8 cellular contexts compared by ENCODE assay signal in genomic region chr12:56721721-56722120, GRCh38. TPM values are rescaled to one million over a fixed set of nuclear protein-coding genes. Genes with fewer than 3 reads are reported as not detected.
DNase-seq lines count a peak whose midpoint lies in the region; ATAC-seq and TF ChIP-seq lines count a peak whose summit lies in the region.
"Had no signal": no experiment of that assay in that cellular context is flagged by ENCODE, and none has a peak within 500 bp of the region (broad histone marks: within the 10 kb centered on the region; RNA-seq: fewer than 3 reads in every experiment).

No MANE protein-coding gene starts in this region.

- intact Hi-C loops in activated T-helper 2 cell treated with anti-CD3 and anti-CD28 coated beads, Interferon-gamma antibody, Interleukin-2, Interleukin-4, amounts not matched to agents 10 μg/mL and 5 μg/mL and 100 μg/mL, durations not matched to agents 14 hours and 24 hours and 36 hours (cut with micrococcal nuclease) = no loop called here
- intact Hi-C loops in naive thymus-derived CD4-positive, alpha-beta T cell (cut with micrococcal nuclease) = loop anchor here in 1 of 2 donors (10.0 kb wide), 1 partner anchor 803 kb away; the partner anchor contains the start of genes DDIT3 and MBD6

- no peak overlapping the region; the same call in 1 of the 2 replicates for H3K27ac ChIP-seq in GM23338 (ENCODE audit: low read depth)
- H3K27ac ChIP-seq in naive thymus-derived CD4-positive, alpha-beta T cell (ENCODE audit: low read depth, low read length) = peak overlapping the region; percentile 87

- H3K4me1 Mint-ChIP-seq in GM23338 = peaks cover 63% of the 10 kb centered on the region
- H3K4me1 Mint-ChIP-seq in activated T-helper 2 cell treated with anti-CD3 and anti-CD28 coated beads, Interferon-gamma antibody, Interleukin-2, Interleukin-4, amounts not matched to agents 10 μg/mL and 5 μg/mL and 100 μg/mL, durations not matched to agents 14 hours and 24 hours and 36 hours (ENCODE audit: low read depth) = peaks cover 55% of the 10 kb centered on the region
- H3K4me1 Mint-ChIP-seq in naive thymus-derived CD4-positive, alpha-beta T cell = peaks cover 60 to 75% (median 69%) of the 10 kb centered on the region in 7 donors

- peaks cover 73% of the 10 kb centered on the region for H3K79me2 ChIP-seq in GM23338 (replicated peaks; ENCODE audit: insufficient read depth)

- TF ChIP-seq CTCF in GM23338 (conservative IDR thresholded peaks at IDR 0.05; ENCODE audit: low read depth in 2 of 2) = no peak

- peaks cover 17% of the 10 kb centered on the region for H3K27me3 Mint-ChIP-seq in GM23338 (ENCODE audit: insufficient read depth, low read depth, poor library complexity)
- no peaks in the 10 kb centered on the region for H3K27me3 Mint-ChIP-seq in activated T-helper 2 cell treated with anti-CD3 and anti-CD28 coated beads, Interferon-gamma antibody, Interleukin-2, Interleukin-4, amounts not matched to agents 10 μg/mL and 5 μg/mL and 100 μg/mL, durations not matched to agents 14 hours and 24 hours and 36 hours (ENCODE audit: low read depth)
- H3K27me3 Mint-ChIP-seq in naive thymus-derived CD4-positive, alpha-beta T cell = no peaks in the 10 kb centered on the region

- H3K4me2 ChIP-seq in GM23338 = peak overlapping the region; percentile 99

- H3K27me3 ChIP-seq in GM23338 (ENCODE audit: insufficient read depth) = no peaks in the 10 kb centered on the region
- H3K27me3 ChIP-seq in naive thymus-derived CD4-positive, alpha-beta T cell (ENCODE audit: control insufficient read depth in 2 of 2, insufficient read depth in 2 of 2, low read length in 2 of 2) = no peaks in the 10 kb centered on the region
- H3K27me3 ChIP-seq: thyroid gland had no signal

- H3K9me2 ChIP-seq in GM23338 (ENCODE audit: insufficient read depth) = peaks cover 5% of the 10 kb centered on the region; the same call in 1 of the 2 replicates

- 0 out of 2 replicates have a peak, but pooled peaks cover 23% of the 10 kb centered on the region for H3F3A ChIP-seq in GM23338 (replicated peaks; ENCODE audit: low read depth)

- H3K9me3 ChIP-seq in naive thymus-derived CD4-positive, alpha-beta T cell (ENCODE audit: control insufficient read depth in 2 of 3, low read length in 3 of 3) = no peaks in the 10 kb centered on the region
- H3K9me3 ChIP-seq: thyroid gland had no signal

- CTCF ChIA-PET in naive thymus-derived CD4-positive, alpha-beta T cell (lab: Charles Lee) = interaction anchor here (0.6 kb wide), 1 partner anchor 18 kb away, joined by 4 read pairs; no protein-coding TSS in a partner anchor

- H4K20me1 ChIP-seq in GM23338 (replicated peaks; ENCODE audit: insufficient read depth) = peaks cover 55% of the 10 kb centered on the region

- DNase-seq in GM23338 (ENCODE audit: low spot score) = no peak
- no peak for DNase-seq in activated T-helper 2 cell treated with anti-CD3 and anti-CD28 coated beads, Interferon-gamma antibody, Interleukin-2, Interleukin-4, amounts not matched to agents 10 μg/mL and 5 μg/mL and 100 μg/mL, durations not matched to agents 14 hours and 24 hours and 36 hours (ENCODE audit: low spot score)
- no peak for DNase-seq in naive thymus-derived CD4-positive, alpha-beta T cell
- DNase-seq in NCI-H526 (lab: John Stamatoyannopoulos, UW) = no peak

- POLR2A ChIA-PET in naive thymus-derived CD4-positive, alpha-beta T cell (lab: Charles Lee) = interaction anchor here (1.0 to 2.7 kb wide), 4 partner anchors 33 to 91 kb away, joined by 3 to 15 read pairs (median 6); partner anchors contain the start of genes ATP5F1B, BAZ2A and PTGES3

- peak overlapping the region; percentile 98 for H3K4me3 Mint-ChIP-seq in GM23338
- H3K4me3 Mint-ChIP-seq in activated T-helper 2 cell treated with anti-CD3 and anti-CD28 coated beads, Interferon-gamma antibody, Interleukin-2, Interleukin-4, amounts not matched to agents 10 μg/mL and 5 μg/mL and 100 μg/mL, durations not matched to agents 14 hours and 24 hours and 36 hours (ENCODE audit: low read depth) = peak overlapping the region; percentile 96
- peak overlapping the region; percentile 17 to 99 (median 96) for H3K4me3 Mint-ChIP-seq in naive thymus-derived CD4-positive, alpha-beta T cell

- peaks cover 38% of the 10 kb centered on the region for H3K36me3 ChIP-seq in GM23338 (ENCODE audit: insufficient read depth)
- peaks cover 3 to 49% (median 16%) of the 10 kb centered on the region in 3 experiments for H3K36me3 ChIP-seq in naive thymus-derived CD4-positive, alpha-beta T cell (ENCODE audit: control insufficient read depth in 2 of 3, insufficient read depth in 3 of 3, low read length in 3 of 3)

- H2AFZ ChIP-seq in GM23338 = no peak overlapping the region

- no peak for ATAC-seq in GM23338
- no peak for ATAC-seq in naive thymus-derived CD4-positive, alpha-beta T cell
- ATAC-seq in HG02885 (IDR thresholded peaks at IDR 0.05; ENCODE audit: poor library complexity, unreplicated experiment) = no peak
- ATAC-seq in HG03159 (IDR thresholded peaks at IDR 0.05; ENCODE audit: unreplicated experiment) = no peak

- H3K27ac Mint-ChIP-seq in GM23338 = peak overlapping the region; percentile 74; the same call in 1 of the 2 replicates
- H3K27ac Mint-ChIP-seq in activated T-helper 2 cell treated with anti-CD3 and anti-CD28 coated beads, Interferon-gamma antibody, Interleukin-2, Interleukin-4, amounts not matched to agents 10 μg/mL and 5 μg/mL and 100 μg/mL, durations not matched to agents 14 hours and 24 hours and 36 hours = peak overlapping the region; percentile 65
- H3K27ac Mint-ChIP-seq in naive thymus-derived CD4-positive, alpha-beta T cell = peak overlapping the region in 7 of 9 donors; percentile 68 to 94 (median 82)

- H3K4me1 ChIP-seq in GM23338 (ENCODE audit: insufficient read depth) = peaks cover 57% of the 10 kb centered on the region
- peaks cover 54 to 56% of the 10 kb centered on the region in 2 donors for H3K4me1 ChIP-seq in naive thymus-derived CD4-positive, alpha-beta T cell (ENCODE audit: control insufficient read depth in 2 of 2, insufficient read depth in 2 of 2, low read length in 2 of 2)

- H3K4me3 ChIP-seq in GM23338 = peak overlapping the region; percentile 93
- no peak overlapping the region for H3K4me3 ChIP-seq in naive thymus-derived CD4-positive, alpha-beta T cell (ENCODE audit: low read length)
- H3K4me3 ChIP-seq: thyroid gland had no signal

- H3K9me3 Mint-ChIP-seq in GM23338 = no peaks in the 10 kb centered on the region; the same call in 2 of the 3 replicates
- H3K9me3 Mint-ChIP-seq in activated T-helper 2 cell treated with anti-CD3 and anti-CD28 coated beads, Interferon-gamma antibody, Interleukin-2, Interleukin-4, amounts not matched to agents 10 μg/mL and 5 μg/mL and 100 μg/mL, durations not matched to agents 14 hours and 24 hours and 36 hours = no peaks in the 10 kb centered on the region
- no peaks in the 10 kb centered on the region for H3K9me3 Mint-ChIP-seq in naive thymus-derived CD4-positive, alpha-beta T cell

- H3K36me3 Mint-ChIP-seq in GM23338 (ENCODE audit: low read depth) = peaks cover 74% of the 10 kb centered on the region
- peaks cover 81% of the 10 kb centered on the region for H3K36me3 Mint-ChIP-seq in activated T-helper 2 cell treated with anti-CD3 and anti-CD28 coated beads, Interferon-gamma antibody, Interleukin-2, Interleukin-4, amounts not matched to agents 10 μg/mL and 5 μg/mL and 100 μg/mL, durations not matched to agents 14 hours and 24 hours and 36 hours (ENCODE audit: low read depth)
- peaks cover 0 to 55% (median 22%) of the 10 kb centered on the region in 5 donors for H3K36me3 Mint-ChIP-seq in naive thymus-derived CD4-positive, alpha-beta T cell

TF ChIP-seq in GM23338, 12 proteins besides CTCF, POLR2A, EP300 and RAD21 (continues in another document):
- TF ChIP-seq STAT1 (IDR thresholded peaks at IDR 0.05; ENCODE audit: unreplicated experiment) = no peak
- TF ChIP-seq EZH2phosphoT487 (IDR thresholded peaks at IDR 0.05; ENCODE audit: unreplicated experiment) = no peak
- TF ChIP-seq EZH2 (IDR thresholded peaks at IDR 0.05; ENCODE audit: low read depth, unreplicated experiment) = no peak

RNA-seq across cellular contexts. Expression of gene NACA, which starts 3.4 kb away (rescaled TPM):
- total RNA-seq in GM23338 (2014; rRNA removed; shearing (Covaris generic)) = 1,081 and 1,279 TPM in 2 replicates
- 2,165 and 2,495 TPM in 2 replicates for polyA plus RNA-seq in GM23338 (2016; fragmentation: Nextera tagmentation; extraction: Ambion mirVana)
- total RNA-seq in activated T-helper 2 cell treated with anti-CD3 and anti-CD28 coated beads, Interferon-gamma antibody, Interleukin-2, Interleukin-4, amounts not matched to agents 10 μg/mL and 5 μg/mL and 100 μg/mL, durations not matched to agents 14 hours and 24 hours and 36 hours = 1,037 and 1,093 TPM in 2 replicates
- total RNA-seq in naive thymus-derived CD4-positive, alpha-beta T cell = 1,000 to 10,000 TPM in 4 of 5 experiments, 100 to 1,000 TPM in 1; 834 to 1,486 (median 1,355) TPM
- 1,000 to 10,000 TPM; 1,440 to 1,626 TPM for polyA plus RNA-seq in naive thymus-derived CD4-positive, alpha-beta T cell

RNA-seq across cellular contexts. Expression of gene PRIM1, which starts 30.4 kb away (rescaled TPM):
- total RNA-seq in GM23338 (2014; rRNA removed; shearing (Covaris generic)) = 69.9 and 73.9 TPM in 2 replicates
- 65.6 and 67.9 TPM in 2 replicates for polyA plus RNA-seq in GM23338 (2016; fragmentation: Nextera tagmentation; extraction: Ambion mirVana)
- total RNA-seq in activated T-helper 2 cell treated with anti-CD3 and anti-CD28 coated beads, Interferon-gamma antibody, Interleukin-2, Interleukin-4, amounts not matched to agents 10 μg/mL and 5 μg/mL and 100 μg/mL, durations not matched to agents 14 hours and 24 hours and 36 hours = 59.4 and 63.9 TPM in 2 replicates
- 10 to 100 TPM; 11.5 to 39.8 (median 26.2) TPM for total RNA-seq in naive thymus-derived CD4-positive, alpha-beta T cell
- polyA plus RNA-seq in naive thymus-derived CD4-positive, alpha-beta T cell = 10 to 100 TPM; 40.0 to 55.1 TPM

RNA-seq across cellular contexts. Expression of gene PTGES3, which starts 33.6 kb away (rescaled TPM):
- total RNA-seq in GM23338 (2014; rRNA removed; shearing (Covaris generic)) = 334 and 453 TPM in 2 replicates
- 391 and 442 TPM in 2 replicates for polyA plus RNA-seq in GM23338 (2016; fragmentation: Nextera tagmentation; extraction: Ambion mirVana)
- total RNA-seq in activated T-helper 2 cell treated with anti-CD3 and anti-CD28 coated beads, Interferon-gamma antibody, Interleukin-2, Interleukin-4, amounts not matched to agents 10 μg/mL and 5 μg/mL and 100 μg/mL, durations not matched to agents 14 hours and 24 hours and 36 hours = 293 and 298 TPM in 2 replicates
- total RNA-seq in naive thymus-derived CD4-positive, alpha-beta T cell = 100 to 1,000 TPM; 111 to 229 (median 153) TPM
- 100 to 1,000 TPM; 221 to 289 TPM for polyA plus RNA-seq in naive thymus-derived CD4-positive, alpha-beta T cell

RNA-seq across cellular contexts. Expression of gene HSD17B6, which starts 41.4 kb away (rescaled TPM):
- total RNA-seq in GM23338 (2014; rRNA removed; shearing (Covaris generic)) = 4.3 and 10.3 TPM in 2 replicates
- polyA plus RNA-seq in GM23338 (2016; fragmentation: Nextera tagmentation; extraction: Ambion mirVana) = 2.7 and 5.2 TPM in 2 replicates
- 1.2 and 2.9 TPM in 2 replicates for total RNA-seq in activated T-helper 2 cell treated with anti-CD3 and anti-CD28 coated beads, Interferon-gamma antibody, Interleukin-2, Interleukin-4, amounts not matched to agents 10 μg/mL and 5 μg/mL and 100 μg/mL, durations not matched to agents 14 hours and 24 hours and 36 hours
- 1 to 10 TPM in 2 of 5 experiments, under 1 TPM in 3; 0.22 to 1.5 (median 0.64) TPM for total RNA-seq in naive thymus-derived CD4-positive, alpha-beta T cell
- polyA plus RNA-seq in naive thymus-derived CD4-positive, alpha-beta T cell = 1 to 10 TPM in 1 of 2 donors, under 1 TPM in 1; 0.99 to 1.3 TPM
- total RNA-seq: lung microvascular endothelial cell had no signal
